Comparison of ENCODE assay signal across 7 cellular contexts in genomic region chr17:979539-980405, GRCh38. TPM values are rescaled to one million over a fixed set of nuclear protein-coding genes. Genes with fewer than 3 reads are reported as not detected.
DNase-seq lines count a peak whose midpoint lies in the region; ATAC-seq and TF ChIP-seq lines count a peak whose summit lies in the region.

Gene NXN (minus strand): TSS chr17:979776.

- no peaks in the 10 kb centered on the region for H3K9me3 ChIP-seq in right lobe of liver

- peak in 3 of 4 donors; percentile 8 to 23 (median 12) for TF ChIP-seq CTCF in right lobe of liver (IDR thresholded peaks at IDR 0.05)

- H3K4me1 ChIP-seq in right lobe of liver: peaks cover 0 to 23% (median 4%) of the 10 kb centered on the region in 4 donors

- H3K4me1 Mint-ChIP-seq in dendritic cell treated with granulocyte-macrophage colony-stimulating factor and Interleukin-4, amounts not matched to agents 40 ng/mL and 50 ng/mL, for 4 days (ENCODE audit: low read depth): peaks cover 32% of the 10 kb centered on the region

- intact Hi-C loops in dendritic cell treated with granulocyte-macrophage colony-stimulating factor and Interleukin-4, amounts not matched to agents 40 ng/mL and 50 ng/mL, for 4 days (cut with micrococcal nuclease): loop anchor here (5.0 kb wide), 1 partner anchor 102 kb away; no protein-coding TSS in a partner anchor
- intact Hi-C loops in right lobe of liver (cut with DNase I): loop anchor here in 1 of 2 donors (10.0 kb wide), 1 partner anchor 95 kb away; no protein-coding TSS in a partner anchor

- peak within 1 kb of the TSS; percentile 58 to 69 (median 59) for H3K27ac ChIP-seq in right lobe of liver

- peak; percentile 4 to 71 for DNase-seq in NCI-H446 (lab: John Stamatoyannopoulos, UW)
- DNase-seq in activated CD4-positive, alpha-beta T cell treated with anti-CD3 and anti-CD28 coated beads, Interleukin-2, amount 50 U/mL, for 24 hours (ENCODE audit: low read depth in 1 of 2, low spot score in 1 of 2): peak; percentile 79 to 83
- DNase-seq in right lobe of liver: peak; percentile 93 to 94 (median 94)
- peak; percentile 86 for DNase-seq in stimulated activated CD4-positive, alpha-beta T cell treated with anti-CD3 and anti-CD28 coated beads, Interleukin-4, amount 100 ng/mL, for 24 hours

- peak within 1 kb of the TSS; percentile 61 to 67 (median 62) for H3K4me3 ChIP-seq in right lobe of liver

- no peaks in the 10 kb centered on the region for H3K27me3 ChIP-seq in right lobe of liver

- H3K27me3 Mint-ChIP-seq in dendritic cell treated with granulocyte-macrophage colony-stimulating factor and Interleukin-4, amounts not matched to agents 40 ng/mL and 50 ng/mL, for 4 days: peaks cover 44% of the 10 kb centered on the region

- 5% methylated on average over 18 of the region's 94 CpGs for WGBS in right lobe of liver (ENCODE audit: insufficient coverage, low coverage, low lambda C conversion rate, missing lambda C conversion rate)

- peak within 1 kb of the TSS; percentile 79 for H3K27ac Mint-ChIP-seq in dendritic cell treated with granulocyte-macrophage colony-stimulating factor and Interleukin-4, amounts not matched to agents 40 ng/mL and 50 ng/mL, for 4 days

- no peaks in the 10 kb centered on the region for H3K36me3 ChIP-seq in right lobe of liver

- peak; percentile 77 for ATAC-seq in GM18498 (IDR thresholded peaks at IDR 0.05; ENCODE audit: unreplicated experiment)
- ATAC-seq in HG02884 (IDR thresholded peaks at IDR 0.05; ENCODE audit: unreplicated experiment): peak; percentile 60
- ATAC-seq in right lobe of liver: peak; percentile 87 to 96 (median 92)

- no peaks in the 10 kb centered on the region for H3K36me3 Mint-ChIP-seq in dendritic cell treated with granulocyte-macrophage colony-stimulating factor and Interleukin-4, amounts not matched to agents 40 ng/mL and 50 ng/mL, for 4 days (ENCODE audit: low read depth)

- peak; percentile 58 for TF ChIP-seq POLR2A in right lobe of liver (IDR thresholded peaks at IDR 0.05)

- H3K9me3 Mint-ChIP-seq in dendritic cell treated with granulocyte-macrophage colony-stimulating factor and Interleukin-4, amounts not matched to agents 40 ng/mL and 50 ng/mL, for 4 days: no peaks in the 10 kb centered on the region

- H3K4me3 Mint-ChIP-seq in dendritic cell treated with granulocyte-macrophage colony-stimulating factor and Interleukin-4, amounts not matched to agents 40 ng/mL and 50 ng/mL, for 4 days: peak within 1 kb of the TSS; percentile 82

RNA-seq across cellular contexts. Expression of gene NXN, which starts in this region (rescaled TPM):
- total RNA-seq in right lobe of liver: 1 to 10 TPM; 2.7 to 9.5 (median 8.0) TPM

Comparison
In these comparisons a context has a peak if more than half of its experiments do, and no peak if none do; other contexts are left out.
1. Peak in every context shown above with its lines: DNase-seq, ATAC-seq, H3K4me3 ChIP-seq and H3K27ac ChIP-seq.
2. DNase-seq: peak in every context shown above with its lines; median percentile 94 in right lobe of liver; 86 in stimulated activated CD4-positive, alpha-beta T cell treated with anti-CD3 and anti-CD28 coated beads, Interleukin-4, amount 100 ng/mL, for 24 hours; 81 in activated CD4-positive, alpha-beta T cell treated with anti-CD3 and anti-CD28 coated beads, Interleukin-2, amount 50 U/mL, for 24 hours; 38 in NCI-H446.